ENCODE assay signal across 28 cellular contexts in genomic region chr2:10241641-10242430, GRCh38.
DNase-seq lines count a peak whose midpoint lies in the region; ATAC-seq and TF ChIP-seq lines count a peak whose summit lies in the region.
"Had no signal": no experiment of that assay in that cellular context is flagged by ENCODE, and none has a peak within 500 bp of the region (broad histone marks: within the 10 kb centered on the region; RNA-seq: fewer than 3 reads in every experiment).

No MANE protein-coding gene starts in this region.

- no peaks in the 10 kb centered on the region for H3K9me3 ChIP-seq in osteoblast (ENCODE audit: low read depth, low read length)
- H3K9me3 ChIP-seq: BLaER1, HAP-1, pancreas, thoracic aorta, vagina had no signal

- intact Hi-C loops in natural killer cell (cut with micrococcal nuclease): no loop called here

- H3K36me3 Mint-ChIP-seq in natural killer cell treated with Interleukin-12 subunit alpha and Interleukin-12 subunit beta and Interleukin-15 and Interleukin-18, amount 100 ng/mL, for 72 hours: no peaks in the 10 kb centered on the region
- H3K36me3 Mint-ChIP-seq in natural killer cell: no peaks in the 10 kb centered on the region
- no peaks in the 10 kb centered on the region for H3K36me3 Mint-ChIP-seq in glutamatergic neuron (ENCODE audit: unreplicated experiment)
- no peaks in the 10 kb centered on the region for H3K36me3 Mint-ChIP-seq in activated T-cell treated with anti-CD3 and anti-CD28 coated beads, Interleukin-2, amount 50 U/mL, for 24 hours (ENCODE audit: low read depth)
- H3K36me3 Mint-ChIP-seq: activated CD4-positive, alpha-beta memory T cell treated with anti-CD3 and anti-CD28 coated beads for 36 hours; activated naive CD8-positive, alpha-beta T cell had no signal

- no peaks in the 10 kb centered on the region for H3K79me2 ChIP-seq in osteoblast (ENCODE audit: insufficient read depth, low read length)

- no peak overlapping the region for H3K4me2 ChIP-seq in osteoblast (ENCODE audit: insufficient read depth, low read length)
- H3K4me2 ChIP-seq: BLaER1 had no signal

- peak; percentile 52 for DNase-seq in natural killer cell treated with Interleukin-12 subunit alpha and Interleukin-12 subunit beta and Interleukin-15 and Interleukin-18, amount 100 ng/mL, for 72 hours (ENCODE audit: low spot score)
- no peak for DNase-seq in natural killer cell
- peak; percentile 6 for DNase-seq in glutamatergic neuron
- peak; percentile 50 for DNase-seq in osteoblast (ENCODE audit: insufficient read length, low spot score, missing footprints)
- DNase-seq in activated T-cell treated with anti-CD3 and anti-CD28 coated beads, Interleukin-2, amount 50 U/mL, for 24 hours: no peak
- no peak for DNase-seq in GDM1 (lab: John Stamatoyannopoulos, UW)
- DNase-seq in OCI-M2 (lab: John Stamatoyannopoulos, UW; ENCODE audit: unreplicated experiment): no peak
- DNase-seq: activated CD4-positive, alpha-beta memory T cell treated with anti-CD3 and anti-CD28 coated beads for 36 hours; activated CD4-positive, alpha-beta T cell treated with anti-CD3 and anti-CD28 coated beads for 1 hour; COR-L47; DMS53; effector memory CD8-positive, alpha-beta T cell; KG1; NCI-H1417; NCI-H2029; NCI-H524 treated with DMSO at 0.1 percent for 48 hours; SHP77; stimulated activated CD8-positive, alpha-beta memory T cell treated with anti-CD3 and anti-CD28 coated beads, Interleukin-4, amount 100 ng/mL, for 48 hours had no signal

- H3K27me3 ChIP-seq in osteoblast (ENCODE audit: insufficient read depth, low read length): peaks cover 7% of the 10 kb centered on the region
- H3K27me3 ChIP-seq: BLaER1, pancreas, vagina had no signal

- no peak overlapping the region for H3K27ac Mint-ChIP-seq in natural killer cell treated with Interleukin-12 subunit alpha and Interleukin-12 subunit beta and Interleukin-15 and Interleukin-18, amount 100 ng/mL, for 72 hours
- H3K27ac Mint-ChIP-seq in natural killer cell (no peak overlapping the region), glutamatergic neuron (ENCODE audit: unreplicated experiment) (no peak overlapping the region)
- H3K27ac Mint-ChIP-seq in activated T-cell treated with anti-CD3 and anti-CD28 coated beads, Interleukin-2, amount 50 U/mL, for 24 hours: no peak overlapping the region
- H3K27ac Mint-ChIP-seq: activated CD4-positive, alpha-beta memory T cell treated with anti-CD3 and anti-CD28 coated beads for 36 hours; activated naive CD8-positive, alpha-beta T cell; effector memory CD8-positive, alpha-beta T cell; nephron; stimulated activated naive CD8-positive, alpha-beta T cell treated with anti-CD3 and anti-CD28 coated beads, Interleukin-15, Interleukin-2, amounts not matched to agents 100 ng/mL and 50 ng/mL, for 24 hours; T-helper 2 cell treated with Interferon-gamma antibody and Interleukin-4, amounts not matched to agents 5 μg/mL and 100 μg/mL, for 36 hours had no signal

- no peak overlapping the region for H3K4me3 ChIP-seq in osteoblast (ENCODE audit: insufficient read depth, low read length)
- H3K4me3 ChIP-seq: BLaER1, coronary artery, HAP-1, pancreas, thoracic aorta, vagina had no signal

- no peak overlapping the region for H3K4me3 Mint-ChIP-seq in natural killer cell treated with Interleukin-12 subunit alpha and Interleukin-12 subunit beta and Interleukin-15 and Interleukin-18, amount 100 ng/mL, for 72 hours
- H3K4me3 Mint-ChIP-seq in natural killer cell (no peak overlapping the region), glutamatergic neuron (ENCODE audit: unreplicated experiment) (no peak overlapping the region)
- H3K4me3 Mint-ChIP-seq in activated T-cell treated with anti-CD3 and anti-CD28 coated beads, Interleukin-2, amount 50 U/mL, for 24 hours: no peak overlapping the region
- H3K4me3 Mint-ChIP-seq: activated CD4-positive, alpha-beta memory T cell treated with anti-CD3 and anti-CD28 coated beads for 36 hours; activated naive CD8-positive, alpha-beta T cell; effector memory CD8-positive, alpha-beta T cell; nephron; stimulated activated naive CD8-positive, alpha-beta T cell treated with anti-CD3 and anti-CD28 coated beads, Interleukin-15, Interleukin-2, amounts not matched to agents 100 ng/mL and 50 ng/mL, for 24 hours; T-helper 2 cell treated with Interferon-gamma antibody and Interleukin-4, amounts not matched to agents 5 μg/mL and 100 μg/mL, for 36 hours had no signal

- H3K4me1 Mint-ChIP-seq in natural killer cell treated with Interleukin-12 subunit alpha and Interleukin-12 subunit beta and Interleukin-15 and Interleukin-18, amount 100 ng/mL, for 72 hours (ENCODE audit: low read depth in 2 of 2): no peaks in the 10 kb centered on the region
- H3K4me1 Mint-ChIP-seq in natural killer cell (peaks cover 0 to under 1% of the 10 kb centered on the region in 2 donors), glutamatergic neuron (ENCODE audit: low read depth, unreplicated experiment) (peaks cover 3% of the 10 kb centered on the region)
- H3K4me1 Mint-ChIP-seq in activated T-cell treated with anti-CD3 and anti-CD28 coated beads, Interleukin-2, amount 50 U/mL, for 24 hours (ENCODE audit: low read depth): no peaks in the 10 kb centered on the region
- H3K4me1 Mint-ChIP-seq: nephron had no signal

- H4K20me1 ChIP-seq in osteoblast (ENCODE audit: insufficient read depth, low read length): no peaks in the 10 kb centered on the region
- H4K20me1 ChIP-seq: BLaER1 had no signal

- H2AFZ ChIP-seq in osteoblast (ENCODE audit: low read length): no peak overlapping the region

- no peaks in the 10 kb centered on the region for H3K36me3 ChIP-seq in osteoblast (ENCODE audit: insufficient read depth, low read length)
- H3K36me3 ChIP-seq: BLaER1, HAP-1, pancreas, thoracic aorta, vagina had no signal

- H3K4me1 ChIP-seq in osteoblast (ENCODE audit: insufficient read depth, low read length): no peaks in the 10 kb centered on the region
- H3K4me1 ChIP-seq: BLaER1, HAP-1, pancreas had no signal

- no peaks in the 10 kb centered on the region for H3K9me3 Mint-ChIP-seq in natural killer cell treated with Interleukin-12 subunit alpha and Interleukin-12 subunit beta and Interleukin-15 and Interleukin-18, amount 100 ng/mL, for 72 hours
- H3K9me3 Mint-ChIP-seq in natural killer cell (no peaks in the 10 kb centered on the region), glutamatergic neuron (ENCODE audit: unreplicated experiment) (peaks cover 6% of the 10 kb centered on the region)
- H3K9me3 Mint-ChIP-seq in activated T-cell treated with anti-CD3 and anti-CD28 coated beads, Interleukin-2, amount 50 U/mL, for 24 hours: no peaks in the 10 kb centered on the region
- H3K9me3 Mint-ChIP-seq: activated CD4-positive, alpha-beta memory T cell treated with anti-CD3 and anti-CD28 coated beads for 36 hours; effector memory CD8-positive, alpha-beta T cell; nephron; stimulated activated naive CD8-positive, alpha-beta T cell treated with anti-CD3 and anti-CD28 coated beads, Interleukin-15, Interleukin-2, amounts not matched to agents 100 ng/mL and 50 ng/mL, for 24 hours; T-helper 2 cell treated with Interferon-gamma antibody and Interleukin-4, amounts not matched to agents 5 μg/mL and 100 μg/mL, for 36 hours had no signal

- H3K27me3 Mint-ChIP-seq in natural killer cell treated with Interleukin-12 subunit alpha and Interleukin-12 subunit beta and Interleukin-15 and Interleukin-18, amount 100 ng/mL, for 72 hours: no peaks in the 10 kb centered on the region
- H3K27me3 Mint-ChIP-seq in natural killer cell (ENCODE audit: low read depth in 2 of 2): peaks cover 0 to 4% of the 10 kb centered on the region in 2 donors
- peaks cover 3% of the 10 kb centered on the region for H3K27me3 Mint-ChIP-seq in glutamatergic neuron (ENCODE audit: unreplicated experiment)
- no peaks in the 10 kb centered on the region for H3K27me3 Mint-ChIP-seq in activated T-cell treated with anti-CD3 and anti-CD28 coated beads, Interleukin-2, amount 50 U/mL, for 24 hours
- H3K27me3 Mint-ChIP-seq: activated CD4-positive, alpha-beta memory T cell treated with anti-CD3 and anti-CD28 coated beads for 36 hours; activated naive CD8-positive, alpha-beta T cell; effector memory CD8-positive, alpha-beta T cell; stimulated activated naive CD8-positive, alpha-beta T cell treated with anti-CD3 and anti-CD28 coated beads, Interleukin-15, Interleukin-2, amounts not matched to agents 100 ng/mL and 50 ng/mL, for 24 hours had no signal

- ATAC-seq in natural killer cell treated with Interleukin-12 subunit alpha and Interleukin-12 subunit beta and Interleukin-15 and Interleukin-18, amount 100 ng/mL, for 72 hours: no peak
- ATAC-seq in natural killer cell: no peak
- ATAC-seq: effector memory CD8-positive, alpha-beta T cell; pancreas had no signal

- H3K27ac ChIP-seq in osteoblast (ENCODE audit: low read depth, low read length): no peak overlapping the region
- H3K27ac ChIP-seq: BLaER1, coronary artery, pancreas, thoracic aorta, vagina had no signal

- no peak for TF ChIP-seq CTCF in natural killer cell (IDR thresholded peaks at IDR 0.05)
- no peak for TF ChIP-seq CTCF in glutamatergic neuron (IDR thresholded peaks at IDR 0.05; ENCODE audit: partially characterized antibody, unreplicated experiment)
- TF ChIP-seq CTCF in osteoblast (IDR thresholded peaks at IDR 0.05; ENCODE audit: extremely low read depth, low read depth, low read length): no peak

Comparison
In these comparisons a context has a peak if more than half of its experiments do, and no peak if none do; other contexts are left out.
1. DNase-seq: peak in natural killer cell treated with Interleukin-12 subunit alpha and Interleukin-12 subunit beta and Interleukin-15 and Interleukin-18, amount 100 ng/mL, for 72 hours (single experiment), glutamatergic neuron (single experiment) and osteoblast (single experiment); none in natural killer cell (single experiment), activated T-cell treated with anti-CD3 and anti-CD28 coated beads, Interleukin-2, amount 50 U/mL, for 24 hours (single experiment), GDM1 (single experiment) and OCI-M2 (single experiment).